1 cellular context compared by ENCODE assay signal in genomic region chr11:86211619-86212018, GRCh38.
TF ChIP-seq lines count a peak whose summit lies in the region.

No MANE protein-coding gene starts in this region.

TF ChIP-seq in GM12878, 131 proteins besides CTCF, POLR2A, EP300 and RAD21 (continued from another document):
- peak; percentile 47; the same call in 1 of the 2 replicates for TF ChIP-seq ATF2 (IDR thresholded peaks at IDR 0.05; ENCODE audit: low read length)
- TF ChIP-seq ATF7 (IDR thresholded peaks at IDR 0.05; ENCODE audit: low read depth): peak; percentile 71
- TF ChIP-seq RELB (IDR thresholded peaks at IDR 0.05; ENCODE audit: low read depth): no peak
- TF ChIP-seq NR2C2 (IDR thresholded peaks at IDR 0.05; ENCODE audit: borderline replicate concordance, control insufficient read depth, insufficient read length, low read depth): no peak
- no peak for TF ChIP-seq SIX5 (IDR thresholded peaks at IDR 0.05; ENCODE audit: low read depth, low read length, severe bottlenecking)
- no peak for TF ChIP-seq IRF3 (IDR thresholded peaks at IDR 0.05)
- TF ChIP-seq TARDBP (IDR thresholded peaks at IDR 0.05; ENCODE audit: borderline replicate concordance): no peak
- 0 out of 2 replicates have a peak, but pooled peaks have one; percentile 19 for TF ChIP-seq DPF2 (IDR thresholded peaks at IDR 0.05)
- TF ChIP-seq TBL1XR1 (IDR thresholded peaks at IDR 0.05; ENCODE audit: low read depth, low read length): no peak
- no peak for TF ChIP-seq SPI1 (IDR thresholded peaks at IDR 0.05; ENCODE audit: borderline replicate concordance, insufficient read depth, low read depth, low read length)
- peak; percentile 76 for TF ChIP-seq PKNOX1 (IDR thresholded peaks at IDR 0.05)
- no peak for TF ChIP-seq YY1 (IDR thresholded peaks at IDR 0.05; ENCODE audit: low read depth, low read length)
- TF ChIP-seq NFXL1 (IDR thresholded peaks at IDR 0.05; ENCODE audit: borderline replicate concordance): no peak
